Comparison of ENCODE assay signal across 8 cellular contexts in genomic region chr11:131694526-131695424, GRCh38.
DNase-seq lines count a peak whose midpoint lies in the region; ATAC-seq and TF ChIP-seq lines count a peak whose summit lies in the region.

No MANE protein-coding gene starts in this region.

- TF ChIP-seq RAD21 in Ishikawa (IDR thresholded peaks at IDR 0.05; ENCODE audit: low read depth): peak; percentile 59

- H3K4me3 ChIP-seq in GM06990 (replicated peaks; ENCODE audit: low read depth, low read length) (no peak overlapping the region), right cardiac atrium (ENCODE audit: low read length) (no peak overlapping the region), retinal pigment epithelial cell (ENCODE audit: low read length) (peak overlapping the region; percentile 11)

- intact Hi-C loops in right cardiac atrium (cut with DNase I): no loop called here

- H3K9me3 ChIP-seq in right cardiac atrium (ENCODE audit: control insufficient read depth, low read length): no peaks in the 10 kb centered on the region

- H3K27ac ChIP-seq in right cardiac atrium (ENCODE audit: low read length): peak overlapping the region; percentile 0

- TF ChIP-seq CTCF in GM06990 (IDR thresholded peaks at IDR 0.05; ENCODE audit: insufficient read depth, low read length, poor library complexity, severe bottlenecking) (peak; percentile 92), retinal pigment epithelial cell (conservative IDR thresholded peaks at IDR 0.05; ENCODE audit: low read depth, low read length) (peak; percentile 94)

- TF ChIP-seq EP300 in Ishikawa (IDR thresholded peaks at IDR 0.05; ENCODE audit: borderline replicate concordance): no peak

- peaks cover 3% of the 10 kb centered on the region for H3K4me1 ChIP-seq in right cardiac atrium (ENCODE audit: control insufficient read depth, insufficient read depth, low read length)

- ATAC-seq in GM21825 (IDR thresholded peaks at IDR 0.05; ENCODE audit: unreplicated experiment): peak; percentile 91
- ATAC-seq in SK-N-SH treated with all-trans-retinoic acid at 6 μM for 48 hours: peak; percentile 92
- ATAC-seq in right cardiac atrium: peak; percentile 92

- no peaks in the 10 kb centered on the region for H3K36me3 ChIP-seq in GM06990 (ENCODE audit: control insufficient read depth, insufficient read depth, low read length)

- DNase-seq in GM06990 (ENCODE audit: extremely low read depth, insufficient read length): no peak
- DNase-seq in anterior cingulate cortex (lab: John Stamatoyannopoulos, UW): peak in 55 of 58 donors; percentile 30 to 91 (median 74)
- DNase-seq in right cardiac atrium: peak; percentile 80 to 93 (median 91)
- DNase-seq in retinal pigment epithelial cell (ENCODE audit: low read depth): peak; percentile 64
- no peak for DNase-seq in NK-92 (lab: John Stamatoyannopoulos, UW; ENCODE audit: unreplicated experiment)

- no peaks in the 10 kb centered on the region; the same call in none of the 2 replicates for H3K27me3 ChIP-seq in GM06990 (replicated peaks; ENCODE audit: control insufficient read depth, insufficient read depth, low read length)
- H3K27me3 ChIP-seq in right cardiac atrium (ENCODE audit: control insufficient read depth, insufficient read depth): no peaks in the 10 kb centered on the region

- WGBS in right cardiac atrium: 19% methylated on average over 34 of the region's 34 CpGs

TF ChIP-seq in Ishikawa, 13 proteins besides CTCF, POLR2A, EP300 and RAD21:
- TF ChIP-seq ZBTB7A (IDR thresholded peaks at IDR 0.05; ENCODE audit: low read depth) (no peak), YY1 (IDR thresholded peaks at IDR 0.05; ENCODE audit: low read depth) (no peak), EGR1 (IDR thresholded peaks at IDR 0.05) (no peak), NFIC (IDR thresholded peaks at IDR 0.05) (no peak), CEBPB (IDR thresholded peaks at IDR 0.05) (no peak), CREB1 (IDR thresholded peaks at IDR 0.05; ENCODE audit: low read depth) (no peak), TEAD4 (IDR thresholded peaks at IDR 0.05) (no peak), USF1 (IDR thresholded peaks at IDR 0.05) (no peak), TCF12 (IDR thresholded peaks at IDR 0.05; ENCODE audit: low read depth) (no peak), REST (IDR thresholded peaks at IDR 0.05; ENCODE audit: low read depth) (no peak), FOXM1 (IDR thresholded peaks at IDR 0.05; ENCODE audit: borderline replicate concordance, low read depth) (no peak), TAF1 (IDR thresholded peaks at IDR 0.05; ENCODE audit: low read depth) (no peak)
- TF ChIP-seq, protein P1, sequence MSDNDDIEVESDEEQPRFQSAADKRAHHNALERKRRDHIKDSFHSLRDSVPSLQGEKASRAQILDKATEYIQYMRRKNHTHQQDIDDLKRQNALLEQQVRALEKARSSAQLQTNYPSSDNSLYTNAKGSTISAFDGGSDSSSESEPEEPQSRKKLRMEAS (IDR thresholded peaks at IDR 0.05): no peak
TF ChIP-seq in Ishikawa: peak in this region for 0.

TF ChIP-seq in SK-N-SH treated with all-trans-retinoic acid at 6 μM for 48 hours, 23 proteins besides CTCF, POLR2A, EP300 and RAD21:
- TF ChIP-seq CSRNP3 (CRISPR knock-in tag; IDR thresholded peaks at IDR 0.05): no peak
- no peak for TF ChIP-seq SNAI2 (CRISPR knock-in tag; IDR thresholded peaks at IDR 0.05)
- TF ChIP-seq TCF4 (CRISPR knock-in tag; IDR thresholded peaks at IDR 0.05; ENCODE audit: borderline replicate concordance): no peak
- TF ChIP-seq GLIS3 (CRISPR knock-in tag; IDR thresholded peaks at IDR 0.05): no peak
- TF ChIP-seq PPARA (CRISPR knock-in tag; IDR thresholded peaks at IDR 0.05; ENCODE audit: borderline replicate concordance): no peak
- TF ChIP-seq RARB (CRISPR knock-in tag; IDR thresholded peaks at IDR 0.05): no peak
- TF ChIP-seq ZFP3 (CRISPR knock-in tag; IDR thresholded peaks at IDR 0.05): no peak
- TF ChIP-seq ISL1 (CRISPR knock-in tag; IDR thresholded peaks at IDR 0.05): no peak
- TF ChIP-seq TSHZ2 (CRISPR knock-in tag; IDR thresholded peaks at IDR 0.05): no peak
- no peak for TF ChIP-seq BACH2 (CRISPR knock-in tag; IDR thresholded peaks at IDR 0.05; ENCODE audit: borderline replicate concordance)
- TF ChIP-seq POU6F1 (CRISPR knock-in tag; IDR thresholded peaks at IDR 0.05; ENCODE audit: borderline replicate concordance, low read depth): no peak
- no peak for TF ChIP-seq ZNF70 (CRISPR knock-in tag; IDR thresholded peaks at IDR 0.05)
- no peak for TF ChIP-seq ZC3H10 (CRISPR knock-in tag; IDR thresholded peaks at IDR 0.05)
- no peak for TF ChIP-seq ESRRG (CRISPR knock-in tag; IDR thresholded peaks at IDR 0.05)
- no peak for TF ChIP-seq ZFP30 (CRISPR knock-in tag; IDR thresholded peaks at IDR 0.05)

Comparison
In these comparisons a context has a peak if more than half of its experiments do, and no peak if none do; other contexts are left out.
1. DNase-seq: peak in anterior cingulate cortex (55 of 58), right cardiac atrium (3 of 3) and retinal pigment epithelial cell (single experiment); none in GM06990 (single experiment) and NK-92 (single experiment).
2. Peak in every context shown above with its lines, with median percentiles within 50 percentile points of each other: ATAC-seq.